12 cellular contexts compared by ENCODE assay signal in the genomic region with DNA sequence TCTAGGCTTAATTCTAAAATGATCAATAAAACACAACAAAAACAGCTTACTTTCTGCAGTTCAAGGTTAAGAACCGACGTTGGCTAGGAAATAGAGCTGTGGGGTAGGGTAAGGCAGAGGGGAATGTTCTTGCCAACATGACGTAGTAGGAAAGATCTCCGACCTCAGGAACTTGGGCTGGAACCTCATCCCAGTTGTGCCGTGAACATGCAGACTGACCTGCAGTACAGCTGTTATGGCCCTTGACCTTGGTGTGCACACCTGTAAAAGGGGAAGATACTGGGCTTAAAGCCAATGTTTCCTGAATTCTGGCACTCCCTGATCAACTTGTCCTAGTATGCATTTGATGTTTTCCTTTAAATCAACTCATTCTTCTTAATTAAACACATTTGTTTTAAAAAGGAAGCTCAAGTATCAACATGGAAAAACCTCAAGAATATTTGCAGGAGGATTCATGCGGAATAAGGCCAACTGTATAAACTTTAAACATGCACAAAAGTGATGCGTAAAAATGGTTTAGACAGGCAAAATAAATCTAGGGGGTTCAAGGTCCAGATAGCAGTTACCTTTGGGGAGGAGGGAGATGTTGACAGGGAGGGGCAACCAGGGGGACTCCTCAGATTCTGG. TPM values are rescaled to one million over a fixed set of nuclear protein-coding genes. Genes with fewer than 3 reads are reported as not detected.
"Had no signal": no experiment of that assay in that cellular context is flagged by ENCODE, and none has a peak within 500 bp of the region (broad histone marks: within the 10 kb centered on the region; RNA-seq: fewer than 3 reads in every experiment).

No MANE protein-coding gene starts in this region.

- H3K9me3 ChIP-seq: tibial nerve had no signal

- H3K4me3 ChIP-seq: tibial nerve had no signal

- H3K27me3 ChIP-seq: tibial nerve had no signal

- DNase-seq: activated CD4-positive, alpha-beta T cell treated with anti-CD3 and anti-CD28 coated beads, Interleukin-2, amount 50 U/mL, for 4 hours; activated CD4-positive, CD25-positive, alpha-beta regulatory T cell treated with anti-CD3 and anti-CD28 coated beads, Interleukin-2, amount 50 U/mL, for 72 hours; activated naive CD4-positive, alpha-beta T cell treated with anti-CD3 and anti-CD28 coated beads for 36 hours; mammary epithelial cell; naive B cell; posterior cingulate gyrus; stimulated activated CD4-positive, alpha-beta T cell treated with anti-CD3 and anti-CD28 coated beads, Interleukin-2, amount 100 ng/mL, for 48 hours; T-helper 1 cell had no signal

- H3K36me3 ChIP-seq: tibial nerve had no signal

- H3K4me1 ChIP-seq: tibial nerve had no signal

RNA-seq across cellular contexts. Expression of gene SLC6A2, which starts 14.2 kb away (rescaled TPM):
- total RNA-seq: activated naive CD4-positive, alpha-beta T cell treated with anti-CD3 and anti-CD28 coated beads for 36 hours; activated T-helper 17 cell treated with anti-CD3 and anti-CD28 coated beads, Interleukin-2, amount 50 U/mL, for 72 hours; astrocyte; mononuclear cell had no signal
